In the genomic region with DNA sequence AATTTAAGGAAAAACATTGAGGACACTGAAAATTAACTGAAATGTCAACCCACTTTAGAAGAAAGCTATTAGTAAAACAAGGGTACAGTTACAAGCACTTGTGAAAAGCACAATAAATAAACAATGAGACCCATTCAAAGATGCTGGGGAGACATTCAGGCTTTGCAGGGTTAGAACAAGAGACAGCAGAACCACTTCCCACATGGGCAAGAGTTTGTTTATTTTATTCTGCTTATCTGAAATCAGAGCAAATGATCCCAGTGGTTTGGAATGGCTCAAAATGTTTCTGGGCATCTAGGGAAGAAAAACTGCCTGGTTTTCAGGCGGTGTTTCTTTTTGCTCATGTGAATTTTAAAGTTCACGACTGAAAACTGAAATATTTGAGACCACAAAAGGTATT, we compare ENCODE assay signal across 16 cellular contexts. TPM values are rescaled to one million over a fixed set of nuclear protein-coding genes. Genes with fewer than 3 reads are reported as not detected.
A peak's percentile ranks its signal among the peaks of the same experiment; 100 is the strongest.
DNase-seq lines count a peak whose midpoint lies in the region; ATAC-seq lines count a peak whose summit lies in the region.
"Had no signal": no experiment of that assay in that cellular context is flagged by ENCODE, and none has a peak within 500 bp of the region (broad histone marks: within the 10 kb centered on the region; RNA-seq: fewer than 3 reads in every experiment).

No MANE protein-coding gene starts in this region.

- no peak overlapping the region for H3K27ac ChIP-seq in iPS-20b (ENCODE audit: low read length)
- H3K27ac ChIP-seq: heart right ventricle, PC-9 had no signal

- H3K9me3 Mint-ChIP-seq in activated naive CD8-positive, alpha-beta T cell treated with anti-CD3 and anti-CD28 coated beads for 36 hours: no peaks in the 10 kb centered on the region
- no peaks in the 10 kb centered on the region for H3K9me3 Mint-ChIP-seq in T-cell
- H3K9me3 Mint-ChIP-seq: naive thymus-derived CD8-positive, alpha-beta T cell had no signal

- H3K9ac ChIP-seq in adipocyte (ENCODE audit: low read length) (no peak overlapping the region), iPS-20b (ENCODE audit: low read depth, low read length) (peak overlapping the region; percentile 14; the same call in 1 of the 2 replicates)

- no peak overlapping the region for H3K4me3 Mint-ChIP-seq in activated naive CD8-positive, alpha-beta T cell treated with anti-CD3 and anti-CD28 coated beads for 36 hours
- no peak overlapping the region for H3K4me3 Mint-ChIP-seq in T-cell
- H3K4me3 Mint-ChIP-seq: naive thymus-derived CD8-positive, alpha-beta T cell had no signal

- peaks cover 17% of the 10 kb centered on the region for H3K4me1 ChIP-seq in adipocyte (ENCODE audit: control insufficient read depth, insufficient read depth, low read length)
- peaks cover 30% of the 10 kb centered on the region for H3K4me1 ChIP-seq in iPS-20b (ENCODE audit: insufficient read depth, low read length)

- H3K36me3 ChIP-seq in adipocyte (ENCODE audit: control insufficient read depth, insufficient read depth, low read length, severe bottlenecking): no peaks in the 10 kb centered on the region
- no peaks in the 10 kb centered on the region for H3K36me3 ChIP-seq in iPS-20b (ENCODE audit: insufficient read depth, low read depth, low read length)
- H3K36me3 ChIP-seq: heart right ventricle, stomach had no signal

- H3K27me3 Mint-ChIP-seq in activated naive CD8-positive, alpha-beta T cell treated with anti-CD3 and anti-CD28 coated beads for 36 hours: no peaks in the 10 kb centered on the region
- H3K27me3 Mint-ChIP-seq in T-cell: no peaks in the 10 kb centered on the region
- H3K27me3 Mint-ChIP-seq: naive thymus-derived CD8-positive, alpha-beta T cell had no signal

- DNase-seq in NCI-H345 (lab: John Stamatoyannopoulos, UW) (peak; percentile 1), NCI-H345 treated with DMSO at 0.1 percent for 48 hours (lab: John Stamatoyannopoulos, UW; ENCODE audit: unreplicated experiment) (no peak), adipocyte (ENCODE audit: low read depth) (peak; percentile 78), T-cell (no peak)
- DNase-seq in activated naive CD8-positive, alpha-beta T cell treated with anti-CD3 and anti-CD28 coated beads for 36 hours: no peak
- DNase-seq in stimulated activated CD4-positive, alpha-beta T cell treated with anti-CD3 and anti-CD28 coated beads, Interleukin-12 subunit alpha, Interleukin-12 subunit beta, amount 100 ng/mL, for 4 hours: no peak
- DNase-seq in activated CD8-positive, alpha-beta memory T cell treated with anti-CD3 and anti-CD28 coated beads, Interleukin-2, amount 50 U/mL, for 48 hours: no peak
- DNase-seq: activated effector memory CD4-positive, alpha-beta T cell treated with anti-CD3 and anti-CD28 coated beads, Interleukin-2, amount 50 U/mL, for 16 hours; dermis blood vessel endothelial cell; GF-D8; heart right ventricle; naive thymus-derived CD8-positive, alpha-beta T cell; NCI-H1436; PC-9; stomach had no signal

- H3K4me1 Mint-ChIP-seq in activated naive CD8-positive, alpha-beta T cell treated with anti-CD3 and anti-CD28 coated beads for 36 hours: peaks cover 34% of the 10 kb centered on the region
- H3K4me1 Mint-ChIP-seq in T-cell: peaks cover 22 to 58% (median 43%) of the 10 kb centered on the region in 3 donors

- H3K27me3 ChIP-seq in adipocyte (replicated peaks; ENCODE audit: control insufficient read depth, insufficient read depth, low read length) (no peaks in the 10 kb centered on the region), iPS-20b (ENCODE audit: insufficient read depth, low read length) (no peaks in the 10 kb centered on the region)
- H3K27me3 ChIP-seq: heart right ventricle, stomach had no signal

- no peaks in the 10 kb centered on the region for H3K9me3 ChIP-seq in adipocyte (ENCODE audit: control insufficient read depth, low read length)
- no peaks in the 10 kb centered on the region for H3K9me3 ChIP-seq in iPS-20b (ENCODE audit: insufficient read depth, low read depth, low read length)
- H3K9me3 ChIP-seq: heart right ventricle, stomach had no signal

- POLR2A ChIA-PET in T-cell (lab: Charles Lee): no interaction called here

- H3K4me3 ChIP-seq in adipocyte (ENCODE audit: low read length): no peak overlapping the region
- H3K4me3 ChIP-seq in iPS-20b (ENCODE audit: low read length): peak overlapping the region; percentile 10; the same call in 1 of the 2 replicates
- H3K4me3 ChIP-seq: heart right ventricle, PC-9, stomach had no signal

- no peaks in the 10 kb centered on the region for H3K36me3 Mint-ChIP-seq in activated naive CD8-positive, alpha-beta T cell treated with anti-CD3 and anti-CD28 coated beads for 36 hours
- H3K36me3 Mint-ChIP-seq in T-cell: no peaks in the 10 kb centered on the region
- H3K36me3 Mint-ChIP-seq: naive thymus-derived CD8-positive, alpha-beta T cell had no signal

- no peak overlapping the region for H3K27ac Mint-ChIP-seq in activated naive CD8-positive, alpha-beta T cell treated with anti-CD3 and anti-CD28 coated beads for 36 hours
- no peak overlapping the region for H3K27ac Mint-ChIP-seq in T-cell
- H3K27ac Mint-ChIP-seq: naive thymus-derived CD8-positive, alpha-beta T cell had no signal

- CTCF ChIA-PET in T-cell (lab: Charles Lee): no interaction called here

- no peak for ATAC-seq in T-cell (replicated peaks in 1 of 4)
- ATAC-seq: heart right ventricle; naive thymus-derived CD8-positive, alpha-beta T cell had no signal

RNA-seq across cellular contexts. Expression of gene PPP3CA, which starts 42.4 kb away (rescaled TPM):
- 10 to 100 TPM; 14.5 to 16.4 TPM for total RNA-seq in activated naive CD8-positive, alpha-beta T cell treated with anti-CD3 and anti-CD28 coated beads for 36 hours
- 10 to 100 TPM; 28.2 to 35.7 (median 33.5) TPM for total RNA-seq in T-cell

Comparison
In these comparisons a context has a peak if more than half of its experiments do, and no peak if none do; other contexts are left out.
1. DNase-seq: peak in NCI-H345 (single experiment) and adipocyte (single experiment); none in NCI-H345 treated with DMSO at 0.1 percent for 48 hours (single experiment), activated naive CD8-positive, alpha-beta T cell treated with anti-CD3 and anti-CD28 coated beads for 36 hours (single experiment), T-cell (0 of 34), stimulated activated CD4-positive, alpha-beta T cell treated with anti-CD3 and anti-CD28 coated beads, Interleukin-12 subunit alpha, Interleukin-12 subunit beta, amount 100 ng/mL, for 4 hours (single experiment) and activated CD8-positive, alpha-beta memory T cell treated with anti-CD3 and anti-CD28 coated beads, Interleukin-2, amount 50 U/mL, for 48 hours (single experiment).